Comparison of ENCODE assay signal across 26 cellular contexts in the genomic region with DNA sequence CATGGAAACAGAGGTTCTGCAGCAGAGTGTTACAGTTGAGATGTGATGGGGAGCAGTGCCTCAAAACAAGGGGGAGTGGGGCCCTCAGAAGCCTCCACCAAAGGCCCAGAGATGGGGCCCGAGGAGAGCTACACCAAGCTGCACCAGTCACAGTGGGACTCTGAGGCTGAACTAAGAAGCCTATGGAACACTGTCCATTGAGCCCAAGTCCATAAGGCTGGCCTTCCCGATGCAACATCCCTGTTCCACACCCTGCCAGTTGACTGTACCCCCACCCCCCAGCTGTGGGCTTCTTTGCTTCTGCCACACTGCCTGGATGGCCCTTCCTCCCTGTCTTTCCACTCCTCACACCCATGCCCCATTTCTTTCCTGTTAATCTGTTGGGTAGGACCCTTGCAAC. TPM values are rescaled to one million over a fixed set of nuclear protein-coding genes. Genes with fewer than 3 reads are reported as not detected.
DNase-seq lines count a peak whose midpoint lies in the region; ATAC-seq and TF ChIP-seq lines count a peak whose summit lies in the region.
"Had no signal": no experiment of that assay in that cellular context is flagged by ENCODE, and none has a peak within 500 bp of the region (broad histone marks: within the 10 kb centered on the region; RNA-seq: fewer than 3 reads in every experiment).

No MANE protein-coding gene starts in this region.

- POLR2A ChIA-PET in activated B cell treated with CpG ODN at 0.5 μM for 24 hours (lab: Charles Lee), result no interaction called here

- H3K27ac Mint-ChIP-seq in activated naive CD4-positive, alpha-beta T cell treated with anti-CD3 and anti-CD28 coated beads, Interleukin-2, amount 50 U/mL, for 24 hours, result peak overlapping the region; percentile 61
- H3K27ac Mint-ChIP-seq in activated B cell treated with CpG ODN at 0.5 μM for 24 hours, result peak overlapping the region; percentile 35
- no peak overlapping the region for H3K27ac Mint-ChIP-seq in neural crest cell (ENCODE audit: unreplicated experiment)
- H3K27ac Mint-ChIP-seq: H9, HFFc6 had no signal

- no peak for DNase-seq in activated naive CD4-positive, alpha-beta T cell treated with anti-CD3 and anti-CD28 coated beads, Interleukin-2, amount 50 U/mL, for 16 hours
- no peak for DNase-seq in activated B cell treated with CpG ODN at 0.5 μM for 24 hours
- DNase-seq in neural crest cell (ENCODE audit: low read depth, low spot score), result no peak
- no peak for DNase-seq in cardiac septum (ENCODE audit: low spot score)
- DNase-seq in NCI-H774 (lab: John Stamatoyannopoulos, UW), result no peak
- DNase-seq in foreskin keratinocyte, result no peak
- no peak for DNase-seq in dedifferentiated amniotic fluid mesenchymal stem cell (ENCODE audit: extremely low spot score)
- DNase-seq: AML-193, COR-L47, DMS79 treated with DMSO at 0.1 percent for 48 hours, GM23248, H9, HFFc6, KBM-7, NCI-H1092 treated with DMSO at 0.1 percent for 48 hours, NCI-H1436 treated with DMSO at 0.1 percent for 48 hours, NCI-H1930, NCI-H2227 treated with DMSO at 0.1 percent for 48 hours, NCI-H524, OCI-M1, SJCRH30 had no signal

- peaks cover 19% of the 10 kb centered on the region for H3K4me1 Mint-ChIP-seq in activated naive CD4-positive, alpha-beta T cell treated with anti-CD3 and anti-CD28 coated beads, Interleukin-2, amount 50 U/mL, for 24 hours
- peaks cover 28% of the 10 kb centered on the region for H3K4me1 Mint-ChIP-seq in activated B cell treated with CpG ODN at 0.5 μM for 24 hours
- peaks cover 13% of the 10 kb centered on the region for H3K4me1 Mint-ChIP-seq in neural crest cell

- CTCF ChIA-PET in activated B cell treated with CpG ODN at 0.5 μM for 24 hours (lab: Charles Lee), result no interaction called here

- TF ChIP-seq CTCF in activated B cell treated with CpG ODN at 0.5 μM for 24 hours (IDR thresholded peaks at IDR 0.05) (no peak), neural crest cell (conservative IDR thresholded peaks at IDR 0.05) (no peak), foreskin keratinocyte (conservative IDR thresholded peaks at IDR 0.05) (no peak)

- intact Hi-C loops in activated B cell treated with CpG ODN at 0.5 μM for 24 hours (cut with micrococcal nuclease) (no loop called here), cardiac septum (cut with DNase I) (no loop called here)

- H3K27me3 ChIP-seq in foreskin keratinocyte, result no peaks in the 10 kb centered on the region
- H3K27me3 ChIP-seq: SJCRH30 had no signal

- no peak overlapping the region for H3K4me3 Mint-ChIP-seq in activated naive CD4-positive, alpha-beta T cell treated with anti-CD3 and anti-CD28 coated beads, Interleukin-2, amount 50 U/mL, for 24 hours
- no peak overlapping the region for H3K4me3 Mint-ChIP-seq in activated B cell treated with CpG ODN at 0.5 μM for 24 hours
- peak overlapping the region; percentile 72 for H3K4me3 Mint-ChIP-seq in neural crest cell
- H3K4me3 Mint-ChIP-seq: H9, HFFc6 had no signal

- H3K27me3 Mint-ChIP-seq in activated naive CD4-positive, alpha-beta T cell treated with anti-CD3 and anti-CD28 coated beads, Interleukin-2, amount 50 U/mL, for 24 hours, result no peaks in the 10 kb centered on the region
- H3K27me3 Mint-ChIP-seq in activated B cell treated with CpG ODN at 0.5 μM for 24 hours (no peaks in the 10 kb centered on the region), neural crest cell (ENCODE audit: low read depth) (no peaks in the 10 kb centered on the region)

- no peak for ATAC-seq in activated B cell treated with CpG ODN at 0.5 μM for 24 hours (ENCODE audit: low read depth)
- no peak for ATAC-seq in foreskin keratinocyte

- H3K9me3 Mint-ChIP-seq in activated naive CD4-positive, alpha-beta T cell treated with anti-CD3 and anti-CD28 coated beads, Interleukin-2, amount 50 U/mL, for 24 hours, result no peaks in the 10 kb centered on the region
- no peaks in the 10 kb centered on the region for H3K9me3 Mint-ChIP-seq in activated B cell treated with CpG ODN at 0.5 μM for 24 hours
- H3K9me3 Mint-ChIP-seq in neural crest cell, result no peaks in the 10 kb centered on the region
- H3K9me3 Mint-ChIP-seq: HFFc6 had no signal

- H3K4me1 ChIP-seq in foreskin keratinocyte, result peaks cover 2% of the 10 kb centered on the region
- H3K4me1 ChIP-seq: SJCRH30 had no signal

- H3K36me3 Mint-ChIP-seq in activated naive CD4-positive, alpha-beta T cell treated with anti-CD3 and anti-CD28 coated beads, Interleukin-2, amount 50 U/mL, for 24 hours, result peaks cover 4% of the 10 kb centered on the region
- peaks cover 13% of the 10 kb centered on the region for H3K36me3 Mint-ChIP-seq in activated B cell treated with CpG ODN at 0.5 μM for 24 hours (ENCODE audit: low read depth)
- H3K36me3 Mint-ChIP-seq in neural crest cell (ENCODE audit: low read depth), result peaks cover 27% of the 10 kb centered on the region

- H3K27ac ChIP-seq in foreskin keratinocyte, result no peak overlapping the region
- H3K27ac ChIP-seq: GM23248, HL-60, SJCRH30 had no signal

RNA-seq across cellular contexts. Expression of a gene that starts 2.9 kb away (rescaled TPM):
- total RNA-seq in activated B cell treated with CpG ODN at 0.5 μM for 24 hours (53.2 and 59.1 TPM in 2 replicates), neural crest cell (68.7 and 71.9 TPM in 2 replicates), cardiac septum (12.8 TPM), foreskin keratinocyte (7.9 and 9.8 TPM in 2 replicates)
- polyA plus RNA-seq in foreskin keratinocyte, result 9.8 and 11.1 TPM in 2 replicates

RNA-seq across cellular contexts. Expression of a gene that starts 3.0 kb away (rescaled TPM):
- total RNA-seq in activated B cell treated with CpG ODN at 0.5 μM for 24 hours, result 54.7 and 56.9 TPM in 2 replicates
- 49.8 and 50.6 TPM in 2 replicates for total RNA-seq in neural crest cell
- 23.3 TPM for total RNA-seq in cardiac septum
- total RNA-seq in foreskin keratinocyte, result 25.8 and 28.1 TPM in 2 replicates
- polyA plus RNA-seq in foreskin keratinocyte, result 26.5 and 27.8 TPM in 2 replicates

RNA-seq across cellular contexts. Expression of a gene that starts 21.4 kb away (rescaled TPM):
- total RNA-seq in activated B cell treated with CpG ODN at 0.5 μM for 24 hours, result not detected in 2 replicates
- not detected in 2 replicates for total RNA-seq in neural crest cell
- not detected for total RNA-seq in cardiac septum
- total RNA-seq in foreskin keratinocyte, result not detected in 2 replicates
- not detected in 2 replicates for polyA plus RNA-seq in foreskin keratinocyte
- total RNA-seq: A172, GM23248, H9, HFFc6, HT-29, SJCRH30 had no signal
- polyA plus RNA-seq: AG04450, GM23248 had no signal

RNA-seq across cellular contexts. Expression of a gene that starts 22.8 kb away (rescaled TPM):
- total RNA-seq in activated B cell treated with CpG ODN at 0.5 μM for 24 hours (not detected in 2 replicates), neural crest cell (not detected in 2 replicates), cardiac septum (not detected), foreskin keratinocyte (not detected in 2 replicates)
- not detected in 2 replicates for polyA plus RNA-seq in foreskin keratinocyte
- total RNA-seq: A172, GM23248, H9, HFFc6, HT-29, SJCRH30 had no signal
- polyA plus RNA-seq: AG04450, GM23248 had no signal

RNA-seq across cellular contexts. Expression of a gene that starts 35.7 kb away (rescaled TPM):
- total RNA-seq in activated B cell treated with CpG ODN at 0.5 μM for 24 hours (43.6 and 46.7 TPM in 2 replicates), neural crest cell (86.5 and 88.7 TPM in 2 replicates), cardiac septum (23.5 TPM), foreskin keratinocyte (32.1 and 36.5 TPM in 2 replicates)
- 20.7 and 22.0 TPM in 2 replicates for polyA plus RNA-seq in foreskin keratinocyte
